Comparison of ENCODE assay signal across 8 cellular contexts in genomic region chr4:110195561-110196205, GRCh38. TPM values are rescaled to one million over a fixed set of nuclear protein-coding genes. Genes with fewer than 3 reads are reported as not detected.
DNase-seq lines count a peak whose midpoint lies in the region; ATAC-seq and TF ChIP-seq lines count a peak whose summit lies in the region.

No MANE protein-coding gene starts in this region.

- H3K4me1 ChIP-seq in SJSA1 (replicated peaks): peaks cover 11% of the 10 kb centered on the region

- peaks cover 69% of the 10 kb centered on the region for H3K4me1 Mint-ChIP-seq in nephron progenitor cell

- H3K4me3 ChIP-seq in GM12864 (ENCODE audit: low read depth, low read length) (peak overlapping the region; percentile 64), SJSA1 (peak overlapping the region; percentile 82), epithelial cell of esophagus (ENCODE audit: low read length) (peak overlapping the region; percentile 85)

- peaks cover 13% of the 10 kb centered on the region for H3K36me3 ChIP-seq in SJSA1

- H3K27me3 ChIP-seq in SJSA1 (replicated peaks): no peaks in the 10 kb centered on the region

- no peaks in the 10 kb centered on the region for H3K9me3 ChIP-seq in SJSA1 (replicated peaks)

- H3K27ac ChIP-seq in 22Rv1 (peak overlapping the region; percentile 99), SJSA1 (peak overlapping the region; percentile 66)

- TF ChIP-seq CTCF in 22Rv1 (IDR thresholded peaks at IDR 0.05) (no peak), GM12864 (IDR thresholded peaks at IDR 0.05; ENCODE audit: low read depth, low read length, missing control alignments) (no peak), epithelial cell of esophagus (IDR thresholded peaks at IDR 0.05; ENCODE audit: insufficient read depth, low read depth, low read length, missing control alignments) (no peak), nephron progenitor cell (IDR thresholded peaks at IDR 0.05) (no peak)

- peak overlapping the region; percentile 97 for H3K27ac Mint-ChIP-seq in nephron progenitor cell

- peaks cover 20% of the 10 kb centered on the region for H3K36me3 Mint-ChIP-seq in nephron progenitor cell (ENCODE audit: low read depth)

- H3K9me3 Mint-ChIP-seq in nephron progenitor cell: no peaks in the 10 kb centered on the region

- no peak for DNase-seq in GM12864 (ENCODE audit: low read depth)
- no peak for DNase-seq in SJSA1 (ENCODE audit: low read depth in 1 of 2, low spot score in 2 of 2)
- peak; percentile 88 for DNase-seq in epithelial cell of esophagus (ENCODE audit: low read depth)
- DNase-seq in nephron progenitor cell: no peak
- DNase-seq in SKM-1 (lab: John Stamatoyannopoulos, UW; ENCODE audit: unreplicated experiment): no peak
- no peak for DNase-seq in DMS114 treated with DMSO at 0.1 percent for 48 hours (lab: John Stamatoyannopoulos, UW; ENCODE audit: unreplicated experiment)

- H3K4me3 Mint-ChIP-seq in nephron progenitor cell: peak overlapping the region; percentile 91

- peaks cover 2% of the 10 kb centered on the region for H3K27me3 Mint-ChIP-seq in nephron progenitor cell (ENCODE audit: low read depth, poor library complexity)

- peak; percentile 3 for ATAC-seq in HG03025 (IDR thresholded peaks at IDR 0.05; ENCODE audit: low FRiP score, unreplicated experiment)

RNA-seq across cellular contexts. Expression of gene ELOVL6, which starts 2.7 kb away (rescaled TPM):
- 10.5 and 11.9 TPM in 2 replicates for total RNA-seq in SJSA1 (2014; rRNA removed; shearing (Covaris generic))
